ENCODE assay signal across 3 cellular contexts in the genomic region with DNA sequence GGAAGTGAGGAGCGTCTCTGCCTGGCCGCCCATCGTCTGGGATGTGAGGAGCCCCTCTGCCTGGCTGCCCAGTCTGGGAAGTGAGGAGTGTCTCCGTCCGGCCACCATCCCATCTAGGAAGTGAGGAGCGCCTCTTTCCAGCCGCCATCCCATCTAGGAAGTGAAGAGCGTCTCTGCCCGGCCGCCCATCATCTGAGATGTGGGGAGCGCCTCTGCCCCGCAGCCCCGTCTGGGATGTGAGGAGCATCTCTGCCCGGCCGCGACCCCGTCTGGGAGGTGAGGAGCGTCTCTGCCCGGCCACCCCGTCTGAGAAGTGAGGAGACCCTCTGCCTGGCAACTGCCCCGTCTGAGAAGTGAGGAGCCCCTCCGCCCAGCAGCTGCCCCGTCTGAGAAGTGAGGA. TPM values are rescaled to one million over a fixed set of nuclear protein-coding genes. Genes with fewer than 3 reads are reported as not detected.
"Had no signal": no experiment of that assay in that cellular context is flagged by ENCODE, and none has a peak within 500 bp of the region (broad histone marks: within the 10 kb centered on the region; RNA-seq: fewer than 3 reads in every experiment).

No MANE protein-coding gene starts in this region.

RNA-seq across cellular contexts. Expression of a gene that starts 39.0 kb away (rescaled TPM):
- total RNA-seq: OCI-LY7, PC-3, PC-9 had no signal
